In genomic region chr15:45131510-45131909, GRCh38 we compare ENCODE assay signal across 26 cellular contexts. TPM values are rescaled to one million over a fixed set of nuclear protein-coding genes. Genes with fewer than 3 reads are reported as not detected.
DNase-seq lines count a peak whose midpoint lies in the region; ATAC-seq, FAIRE-seq and TF ChIP-seq lines count a peak whose summit lies in the region.
"Had no signal": no experiment of that assay in that cellular context is flagged by ENCODE, and none has a peak within 500 bp of the region (broad histone marks: within the 10 kb centered on the region; RNA-seq: fewer than 3 reads in every experiment).

No MANE protein-coding gene starts in this region.

- TF ChIP-seq EP300 in HepG2 (IDR thresholded peaks at IDR 0.05; ENCODE audit: low read depth in 2 of 2, low read length in 2 of 2): no peak
- TF ChIP-seq EP300 in HepG2 (CRISPR knock-in tag; IDR thresholded peaks at IDR 0.05; ENCODE audit: borderline replicate concordance): no peak

- H3K27me3 Mint-ChIP-seq in type B pancreatic cell: peaks cover 80% of the 10 kb centered on the region

- intact Hi-C loops in HepG2 (cut with micrococcal nuclease; ENCODE audit: unreplicated experiment): no loop called here

- H3K27me3 ChIP-seq in HepG2 (ENCODE audit: control insufficient read depth in 1 of 2, insufficient read depth in 2 of 2, low read length in 2 of 2) (peaks cover 2 to 15% of the 10 kb centered on the region in 2 experiments; a peak in 4 of 5 replicates), lung (ENCODE audit: control insufficient read depth, insufficient read depth) (no peaks in the 10 kb centered on the region), osteoblast (ENCODE audit: insufficient read depth, low read length) (peaks cover 82% of the 10 kb centered on the region), WERI-Rb-1 (ENCODE audit: insufficient read depth, low read depth, severe bottlenecking) (no peaks in the 10 kb centered on the region)

- H2AFZ ChIP-seq in HepG2 (ENCODE audit: low read length): no peak overlapping the region
- H2AFZ ChIP-seq in osteoblast (ENCODE audit: low read length): no peak overlapping the region

- no peaks in the 10 kb centered on the region for H3K79me2 ChIP-seq in HepG2 (ENCODE audit: insufficient read depth, low read length)
- no peaks in the 10 kb centered on the region for H3K79me2 ChIP-seq in osteoblast (ENCODE audit: insufficient read depth, low read length)

- no peak for DNase-seq in epithelial cell of esophagus (ENCODE audit: low read depth)
- peak; percentile 61 for DNase-seq in HepG2 (ENCODE audit: low spot score)
- no peak for DNase-seq in lung (ENCODE audit: low spot score)
- no peak for DNase-seq in type B pancreatic cell (ENCODE audit: extremely low spot score, unreplicated experiment)
- DNase-seq in osteoblast (ENCODE audit: insufficient read length, low spot score, missing footprints): no peak
- no peak for DNase-seq in activated T-cell treated with anti-CD3 and anti-CD28 coated beads, Interleukin-2, amount 50 U/mL, for 1 hour
- DNase-seq in WERI-Rb-1: no peak
- DNase-seq: 8988T; CD4-positive, CD25-positive, alpha-beta regulatory T cell; CD8-positive, alpha-beta memory T cell; COR-L47; DMS 273 treated with DMSO at 0.1 percent for 48 hours; DND-41; EL; H9; IMR-90 had no signal

- peak overlapping the region; percentile 54 for H3K4me3 Mint-ChIP-seq in type B pancreatic cell
- H3K4me3 Mint-ChIP-seq: CD4-positive, CD25-positive, alpha-beta regulatory T cell; CD8-positive, alpha-beta memory T cell; H9 had no signal

- H3K27ac ChIP-seq in HepG2 (ENCODE audit: extremely low read length, insufficient read depth, low read length): no peak overlapping the region
- H3K27ac ChIP-seq in lung (ENCODE audit: low read depth in 1 of 2, low read length in 1 of 2): no peak overlapping the region
- no peak overlapping the region for H3K27ac ChIP-seq in osteoblast (ENCODE audit: low read depth, low read length)
- no peak overlapping the region for H3K27ac ChIP-seq in WERI-Rb-1
- H3K27ac ChIP-seq: BLaER1 treated with 17β-estradiol and CSF1 and Interleukin-3, amounts not matched to agents 10 nM and 100 nM; HL-60 had no signal

- 0% methylated on average over 3 of the region's 3 CpGs for WGBS in HepG2 (ENCODE audit: low lambda C conversion rate)
- WGBS in lung, 2 donors: 63 to 85% methylated on average over 3 of the region's 3 CpGs

- no peak for FAIRE-seq in HepG2 (lab: Jason Lieb, UNC)
- FAIRE-seq: GM12878, GM19239, H1 had no signal

- no peaks in the 10 kb centered on the region for H3K36me3 Mint-ChIP-seq in type B pancreatic cell
- H3K36me3 Mint-ChIP-seq: CD4-positive, CD25-positive, alpha-beta regulatory T cell; CD8-positive, alpha-beta memory T cell had no signal

- no peak overlapping the region for H3K4me2 ChIP-seq in HepG2 (ENCODE audit: low read depth, low read length)
- no peak overlapping the region for H3K4me2 ChIP-seq in osteoblast (ENCODE audit: insufficient read depth, low read length)
- H3K4me2 ChIP-seq: BLaER1 treated with 17β-estradiol and CSF1 and Interleukin-3, amounts not matched to agents 10 nM and 100 nM had no signal

- peaks cover 12% of the 10 kb centered on the region for H3K4me1 Mint-ChIP-seq in type B pancreatic cell (ENCODE audit: unreplicated experiment)

- H4K20me1 ChIP-seq in HepG2 (ENCODE audit: insufficient read depth, low read length) (no peaks in the 10 kb centered on the region), osteoblast (ENCODE audit: insufficient read depth, low read length) (no peaks in the 10 kb centered on the region)
- H4K20me1 ChIP-seq: BLaER1 treated with 17β-estradiol and CSF1 and Interleukin-3, amounts not matched to agents 10 nM and 100 nM had no signal

- BruUV-seq in HepG2 (replicated peaks; lab: Mats Ljungman, UMichigan): no TSS peak

- H3K4me1 ChIP-seq in HepG2 (ENCODE audit: insufficient read depth, low read length): peaks cover 25% of the 10 kb centered on the region
- H3K4me1 ChIP-seq in lung (ENCODE audit: control insufficient read depth in 2 of 2, insufficient read depth in 2 of 2, low read length in 2 of 2): peaks cover 0 to 17% of the 10 kb centered on the region in 2 donors
- H3K4me1 ChIP-seq in osteoblast (ENCODE audit: insufficient read depth, low read length): no peaks in the 10 kb centered on the region

- CTCF ChIA-PET in HepG2 (lab: Yijun Ruan, JAX; ENCODE audit: low intra/inter-chr PET ratio, low total read pairs): interaction anchor here (1.2 kb wide), 1 partner anchor 13 kb away, joined by 3 read pairs; no protein-coding TSS in a partner anchor

- in situ Hi-C loops in HepG2 (cut with HindIII; ENCODE audit: extremely low pct_ligation_motif_present, low pct_unique_long_range_greater_than_20kb): no loop called here

- no peaks in the 10 kb centered on the region for H3K9me3 ChIP-seq in HepG2 (ENCODE audit: low read length)
- H3K9me3 ChIP-seq in lung (ENCODE audit: control insufficient read depth in 2 of 2, insufficient read depth in 1 of 2, low read length in 1 of 2): no peaks in the 10 kb centered on the region
- H3K9me3 ChIP-seq in osteoblast (ENCODE audit: low read depth, low read length): no peaks in the 10 kb centered on the region
- H3K9me3 ChIP-seq in WERI-Rb-1 (ENCODE audit: severe bottlenecking): no peaks in the 10 kb centered on the region

- H3K27ac Mint-ChIP-seq in type B pancreatic cell: no peak overlapping the region
- H3K27ac Mint-ChIP-seq: CD4-positive, CD25-positive, alpha-beta regulatory T cell; CD8-positive, alpha-beta memory T cell; H9 had no signal

- ATAC-seq in HepG2 (peak; percentile 70), lung (ENCODE audit: insufficient read depth, low FRiP score) (peak; percentile 13), HG02678 (IDR thresholded peaks at IDR 0.05; ENCODE audit: unreplicated experiment) (no peak)
- ATAC-seq: GM12878 had no signal

- H3K9me3 Mint-ChIP-seq in type B pancreatic cell: no peaks in the 10 kb centered on the region
- H3K9me3 Mint-ChIP-seq: CD8-positive, alpha-beta memory T cell; H9 had no signal

- H3K36me3 ChIP-seq in HepG2 (replicated peaks in 1 of 2; ENCODE audit: control insufficient read depth in 1 of 2, insufficient read depth in 2 of 2, low read length in 2 of 2) (no peaks in the 10 kb centered on the region), lung (ENCODE audit: control insufficient read depth in 2 of 2, insufficient read depth in 2 of 2, low read length in 2 of 2) (no peaks in the 10 kb centered on the region), osteoblast (ENCODE audit: insufficient read depth, low read length) (no peaks in the 10 kb centered on the region), WERI-Rb-1 (no peaks in the 10 kb centered on the region)
- H3K36me3 ChIP-seq: BLaER1 treated with 17β-estradiol and CSF1 and Interleukin-3, amounts not matched to agents 10 nM and 100 nM had no signal

- H3K4me3 ChIP-seq in epithelial cell of esophagus (ENCODE audit: low read length) (peak overlapping the region; percentile 59), HepG2 (replicated peaks in 1 of 3; ENCODE audit: insufficient read depth in 1 of 3, low read depth in 2 of 3, low read length in 3 of 3) (no peak overlapping the region), lung (no peak overlapping the region), osteoblast (ENCODE audit: insufficient read depth, low read length) (no peak overlapping the region), WERI-Rb-1 (ENCODE audit: low read depth, low read length) (no peak overlapping the region)
- H3K4me3 ChIP-seq: BLaER1 treated with 17β-estradiol and CSF1 and Interleukin-3, amounts not matched to agents 10 nM and 100 nM; GM12878 had no signal

- TF ChIP-seq CTCF in epithelial cell of esophagus (IDR thresholded peaks at IDR 0.05; ENCODE audit: insufficient read depth, low read depth, low read length, missing control alignments): no peak
- no peak for TF ChIP-seq CTCF in HepG2 (CRISPR knock-in tag; IDR thresholded peaks at IDR 0.05)
- TF ChIP-seq CTCF in lung (IDR thresholded peaks at IDR 0.05; ENCODE audit: control extremely low read depth, extremely low read depth): no peak
- TF ChIP-seq CTCF in type B pancreatic cell (conservative IDR thresholded peaks at IDR 0.05): no peak
- no peak for TF ChIP-seq CTCF in osteoblast (IDR thresholded peaks at IDR 0.05; ENCODE audit: extremely low read depth, low read depth, low read length)
- no peak for TF ChIP-seq CTCF in WERI-Rb-1 (IDR thresholded peaks at IDR 0.05; ENCODE audit: low read depth, low read length)

- no peak overlapping the region for H3K9ac ChIP-seq in HepG2 (ENCODE audit: insufficient read depth, low read depth, low read length)
- H3K9ac ChIP-seq: BLaER1 treated with 17β-estradiol and CSF1 and Interleukin-3, amounts not matched to agents 10 nM and 100 nM had no signal

- no peak for TF ChIP-seq RAD21 in HepG2 (CRISPR knock-in tag; IDR thresholded peaks at IDR 0.05)

- no peak for TF ChIP-seq POLR2A in HepG2 (IDR thresholded peaks at IDR 0.05; ENCODE audit: insufficient read depth in 1 of 2, low read depth in 2 of 2, low read length in 2 of 2)

- POLR2A ChIA-PET in HepG2 (lab: Yijun Ruan, JAX): no interaction called here

RNA-seq across cellular contexts. Expression of gene DUOX1, which starts 1.7 kb away (rescaled TPM):
- total RNA-seq in HepG2 (2016; rRNA removed; fragmentation: Illumina TruSeq; extraction: Trizol): not detected in 2 replicates
- total RNA-seq in HepG2 (2016; cell fraction: cytosol; rRNA removed; fragmentation: Illumina TruSeq; extraction: Trizol; ENCODE audit: low read depth): not detected in 2 replicates
- not detected in 2 replicates for total RNA-seq in HepG2 (2016; cell fraction: insoluble cytoplasmic fraction; rRNA removed; fragmentation: Illumina TruSeq; extraction: Trizol)
- total RNA-seq in HepG2 (2016; cell fraction: membrane; rRNA removed; fragmentation: Illumina TruSeq; extraction: Trizol): not detected in 2 replicates
- not detected in 2 replicates for total RNA-seq in HepG2 (2016; cell fraction: nucleus; rRNA removed; fragmentation: Illumina TruSeq; extraction: Trizol)
- 0.03 TPM in 1 of 2 replicates, not detected in the other for polyA plus RNA-seq in HepG2 (2011; rRNA removed)
- not detected in 2 replicates for polyA plus RNA-seq in HepG2 (2011; cell fraction: cytosol; rRNA removed)
- polyA plus RNA-seq in HepG2 (2011; cell fraction: nucleus; rRNA removed): 0.03 TPM in 1 of 2 replicates, not detected in the other
- 0.28 and 0.65 TPM in 2 replicates for polyA plus RNA-seq in HepG2 (2012)
- not detected in 2 replicates for polyA plus RNA-seq in HepG2 (2016; cell fraction: cytosol; fragmentation: Illumina TruSeq; extraction: Trizol; ENCODE audit: low read depth)
- 0.13 TPM in 1 of 2 replicates, not detected in the other for polyA plus RNA-seq in HepG2 (2016; cell fraction: insoluble cytoplasmic fraction; fragmentation: Illumina TruSeq; extraction: Trizol; ENCODE audit: low read depth)
- polyA plus RNA-seq in HepG2 (2016; cell fraction: membrane; fragmentation: Illumina TruSeq; extraction: Trizol; ENCODE audit: low read depth): not detected in 2 replicates
- not detected in 2 replicates for polyA plus RNA-seq in HepG2 (2016; cell fraction: nucleus; fragmentation: Illumina TruSeq; extraction: Trizol; ENCODE audit: insufficient read depth, low read depth)
- 0.47 TPM in 1 of 2 replicates, not detected in the other for polyA minus RNA-seq in HepG2 (2011; rRNA and poly(A)+ RNA removed; ENCODE audit: low replicate concordance)
- polyA minus RNA-seq in HepG2 (2011; cell fraction: cytosol; rRNA and poly(A)+ RNA removed): not detected in 2 replicates
- not detected in 2 replicates for polyA minus RNA-seq in HepG2 (2011; cell fraction: nucleus; rRNA and poly(A)+ RNA removed)
- total RNA-seq in lung: 100 to 1,000 TPM in 1 of 2 donors, 10 to 100 TPM in 1; 61.7 to 363 TPM
- polyA plus RNA-seq in lung: 100 to 1,000 TPM in 1 of 2 donors, 10 to 100 TPM in 1; 70.5 to 160 TPM
- 5.5 and 11.1 TPM in 2 replicates for total RNA-seq in type B pancreatic cell (ENCODE audit: low replicate concordance)
- total RNA-seq in osteoblast: under 0.01 and 0.29 TPM in 2 replicates
- total RNA-seq: CD4-positive, CD25-positive, alpha-beta regulatory T cell; G401; HT1080; IMR-90 had no signal
- polyA plus RNA-seq: AG04450, IMR-90 had no signal

RNA-seq across cellular contexts. Expression of gene DUOXA1, which starts 1.8 kb away (rescaled TPM):
- total RNA-seq in HepG2 (2016; rRNA removed; fragmentation: Illumina TruSeq; extraction: Trizol) (not detected in 2 replicates), lung (100 to 1,000 TPM in 1 of 2 donors, 10 to 100 TPM in 1; 42.6 to 203 TPM), type B pancreatic cell (ENCODE audit: low replicate concordance) (3.2 and 9.4 TPM in 2 replicates), osteoblast (0.29 and 0.36 TPM in 2 replicates)
- not detected in 2 replicates for total RNA-seq in HepG2 (2016; cell fraction: cytosol; rRNA removed; fragmentation: Illumina TruSeq; extraction: Trizol; ENCODE audit: low read depth)
- total RNA-seq in HepG2 (2016; cell fraction: insoluble cytoplasmic fraction; rRNA removed; fragmentation: Illumina TruSeq; extraction: Trizol): not detected in 2 replicates
- not detected in 2 replicates for total RNA-seq in HepG2 (2016; cell fraction: membrane; rRNA removed; fragmentation: Illumina TruSeq; extraction: Trizol)
- total RNA-seq in HepG2 (2016; cell fraction: nucleus; rRNA removed; fragmentation: Illumina TruSeq; extraction: Trizol): not detected in 2 replicates
- polyA plus RNA-seq in HepG2 (2011; rRNA removed) (0.10 TPM in 1 of 2 replicates, not detected in the other), lung (100 to 1,000 TPM in 1 of 2 donors, 10 to 100 TPM in 1; 86.8 to 129 TPM)
- 0.03 and 0.07 TPM in 2 replicates for polyA plus RNA-seq in HepG2 (2011; cell fraction: cytosol; rRNA removed)
- polyA plus RNA-seq in HepG2 (2011; cell fraction: nucleus; rRNA removed): 0.14 TPM in 1 of 2 replicates, not detected in the other
- 0.19 TPM in 1 of 2 replicates, not detected in the other for polyA plus RNA-seq in HepG2 (2012)
- not detected in 2 replicates for polyA plus RNA-seq in HepG2 (2016; cell fraction: cytosol; fragmentation: Illumina TruSeq; extraction: Trizol; ENCODE audit: low read depth)
- not detected in 2 replicates for polyA plus RNA-seq in HepG2 (2016; cell fraction: insoluble cytoplasmic fraction; fragmentation: Illumina TruSeq; extraction: Trizol; ENCODE audit: low read depth)
- not detected in 2 replicates for polyA plus RNA-seq in HepG2 (2016; cell fraction: membrane; fragmentation: Illumina TruSeq; extraction: Trizol; ENCODE audit: low read depth)
- not detected in 2 replicates for polyA plus RNA-seq in HepG2 (2016; cell fraction: nucleus; fragmentation: Illumina TruSeq; extraction: Trizol; ENCODE audit: insufficient read depth, low read depth)
- 0.14 TPM in 2 replicates for polyA minus RNA-seq in HepG2 (2011; rRNA and poly(A)+ RNA removed; ENCODE audit: low replicate concordance)
- polyA minus RNA-seq in HepG2 (2011; cell fraction: cytosol; rRNA and poly(A)+ RNA removed): not detected in 2 replicates
- polyA minus RNA-seq in HepG2 (2011; cell fraction: nucleus; rRNA and poly(A)+ RNA removed): not detected in 2 replicates
- total RNA-seq: CD4-positive, CD25-positive, alpha-beta regulatory T cell; G401; H1; IMR-90 had no signal
- polyA plus RNA-seq: AG04450; CD4-positive, CD25-positive, alpha-beta regulatory T cell; GM12878 had no signal

RNA-seq across cellular contexts. Expression of gene DUOXA2, which starts 17.4 kb away (rescaled TPM):
- total RNA-seq in HepG2 (2016; rRNA removed; fragmentation: Illumina TruSeq; extraction: Trizol): not detected in 2 replicates
- total RNA-seq in HepG2 (2016; cell fraction: cytosol; rRNA removed; fragmentation: Illumina TruSeq; extraction: Trizol; ENCODE audit: low read depth): not detected in 2 replicates
- total RNA-seq in HepG2 (2016; cell fraction: insoluble cytoplasmic fraction; rRNA removed; fragmentation: Illumina TruSeq; extraction: Trizol): not detected in 2 replicates
- not detected in 2 replicates for total RNA-seq in HepG2 (2016; cell fraction: membrane; rRNA removed; fragmentation: Illumina TruSeq; extraction: Trizol)
- not detected in 2 replicates for total RNA-seq in HepG2 (2016; cell fraction: nucleus; rRNA removed; fragmentation: Illumina TruSeq; extraction: Trizol)
- polyA plus RNA-seq in HepG2 (2011; rRNA removed): 0.32 and 0.61 TPM in 2 replicates
- 0.27 TPM in 2 replicates for polyA plus RNA-seq in HepG2 (2011; cell fraction: cytosol; rRNA removed)
- 0.90 and 1.2 TPM in 2 replicates for polyA plus RNA-seq in HepG2 (2011; cell fraction: nucleus; rRNA removed)
- 0.12 and 0.71 TPM in 2 replicates for polyA plus RNA-seq in HepG2 (2012)
- polyA plus RNA-seq in HepG2 (2016; cell fraction: cytosol; fragmentation: Illumina TruSeq; extraction: Trizol; ENCODE audit: low read depth): not detected in 2 replicates
- polyA plus RNA-seq in HepG2 (2016; cell fraction: insoluble cytoplasmic fraction; fragmentation: Illumina TruSeq; extraction: Trizol; ENCODE audit: low read depth): not detected in 2 replicates
- not detected in 2 replicates for polyA plus RNA-seq in HepG2 (2016; cell fraction: membrane; fragmentation: Illumina TruSeq; extraction: Trizol; ENCODE audit: low read depth)
- not detected in 2 replicates for polyA plus RNA-seq in HepG2 (2016; cell fraction: nucleus; fragmentation: Illumina TruSeq; extraction: Trizol; ENCODE audit: insufficient read depth, low read depth)
- 0.32 TPM in 1 of 2 replicates, not detected in the other for polyA minus RNA-seq in HepG2 (2011; rRNA and poly(A)+ RNA removed; ENCODE audit: low replicate concordance)
- not detected in 2 replicates for polyA minus RNA-seq in HepG2 (2011; cell fraction: cytosol; rRNA and poly(A)+ RNA removed)
- polyA minus RNA-seq in HepG2 (2011; cell fraction: nucleus; rRNA and poly(A)+ RNA removed): 0.37 TPM in 1 of 2 replicates, not detected in the other
- under 1 TPM in 1 of 2 donors, not detected in 1; 0.48 TPM for total RNA-seq in lung
- polyA plus RNA-seq in lung: under 1 TPM; 0.98 TPM
- total RNA-seq in type B pancreatic cell (ENCODE audit: low replicate concordance): 0.17 and 0.52 TPM in 2 replicates
- not detected in 2 replicates for total RNA-seq in osteoblast
- total RNA-seq: A673; CD4-positive, CD25-positive, alpha-beta regulatory T cell; CD8-positive, alpha-beta memory T cell; G401; GM12878; H1; H9; HT1080; IMR-90 had no signal
- polyA plus RNA-seq: AG04450; CD4-positive, CD25-positive, alpha-beta regulatory T cell; CD8-positive, alpha-beta memory T cell; GM12878; IMR-90 had no signal

RNA-seq across cellular contexts. Expression of gene DUOX2, which starts 17.5 kb away (rescaled TPM):
- total RNA-seq in HepG2 (2016; rRNA removed; fragmentation: Illumina TruSeq; extraction: Trizol) (not detected in 2 replicates), lung (1 to 10 TPM; 2.0 to 3.8 TPM), type B pancreatic cell (ENCODE audit: low replicate concordance) (3.1 TPM in 2 replicates), osteoblast (under 0.01 TPM in 1 of 2 replicates, not detected in the other)
- not detected in 2 replicates for total RNA-seq in HepG2 (2016; cell fraction: cytosol; rRNA removed; fragmentation: Illumina TruSeq; extraction: Trizol; ENCODE audit: low read depth)
- not detected in 2 replicates for total RNA-seq in HepG2 (2016; cell fraction: insoluble cytoplasmic fraction; rRNA removed; fragmentation: Illumina TruSeq; extraction: Trizol)
- not detected in 2 replicates for total RNA-seq in HepG2 (2016; cell fraction: membrane; rRNA removed; fragmentation: Illumina TruSeq; extraction: Trizol)
- total RNA-seq in HepG2 (2016; cell fraction: nucleus; rRNA removed; fragmentation: Illumina TruSeq; extraction: Trizol): not detected in 2 replicates
- polyA plus RNA-seq in HepG2 (2011; rRNA removed) (0.08 and 0.27 TPM in 2 replicates), lung (1 to 10 TPM; 1.0 to 2.1 TPM)
- polyA plus RNA-seq in HepG2 (2011; cell fraction: cytosol; rRNA removed): 0.04 and 0.06 TPM in 2 replicates
- 1.3 and 1.5 TPM in 2 replicates for polyA plus RNA-seq in HepG2 (2011; cell fraction: nucleus; rRNA removed)
- polyA plus RNA-seq in HepG2 (2012): 0.09 and 0.39 TPM in 2 replicates
- polyA plus RNA-seq in HepG2 (2016; cell fraction: cytosol; fragmentation: Illumina TruSeq; extraction: Trizol; ENCODE audit: low read depth): not detected in 2 replicates
- polyA plus RNA-seq in HepG2 (2016; cell fraction: insoluble cytoplasmic fraction; fragmentation: Illumina TruSeq; extraction: Trizol; ENCODE audit: low read depth): not detected in 2 replicates
- not detected in 2 replicates for polyA plus RNA-seq in HepG2 (2016; cell fraction: membrane; fragmentation: Illumina TruSeq; extraction: Trizol; ENCODE audit: low read depth)
- polyA plus RNA-seq in HepG2 (2016; cell fraction: nucleus; fragmentation: Illumina TruSeq; extraction: Trizol; ENCODE audit: insufficient read depth, low read depth): not detected in 2 replicates
- polyA minus RNA-seq in HepG2 (2011; rRNA and poly(A)+ RNA removed; ENCODE audit: low replicate concordance): 0.02 and 0.16 TPM in 2 replicates
- polyA minus RNA-seq in HepG2 (2011; cell fraction: cytosol; rRNA and poly(A)+ RNA removed): 0.09 and 0.30 TPM in 2 replicates
- polyA minus RNA-seq in HepG2 (2011; cell fraction: nucleus; rRNA and poly(A)+ RNA removed): 0.39 and 0.62 TPM in 2 replicates
- total RNA-seq: CD4-positive, CD25-positive, alpha-beta regulatory T cell; CD8-positive, alpha-beta memory T cell; G401; H1; IMR-90 had no signal
- polyA plus RNA-seq: AG04450; CD4-positive, CD25-positive, alpha-beta regulatory T cell; CD8-positive, alpha-beta memory T cell; GM12878; IMR-90 had no signal

RNA-seq across cellular contexts. Expression of gene SHF, which starts 56.3 kb away (rescaled TPM):
- total RNA-seq in HepG2 (2016; rRNA removed; fragmentation: Illumina TruSeq; extraction: Trizol) (16.8 and 25.5 TPM in 2 replicates), lung (10 to 100 TPM in 1 of 2 donors, 1 to 10 TPM in 1; 4.6 to 15.9 TPM), type B pancreatic cell (ENCODE audit: low replicate concordance) (10.9 and 29.0 TPM in 2 replicates), osteoblast (3.3 and 4.1 TPM in 2 replicates)
- total RNA-seq in HepG2 (2016; cell fraction: cytosol; rRNA removed; fragmentation: Illumina TruSeq; extraction: Trizol; ENCODE audit: low read depth): 12.8 and 14.1 TPM in 2 replicates
- total RNA-seq in HepG2 (2016; cell fraction: insoluble cytoplasmic fraction; rRNA removed; fragmentation: Illumina TruSeq; extraction: Trizol): 14.2 and 23.0 TPM in 2 replicates
- 21.8 and 26.1 TPM in 2 replicates for total RNA-seq in HepG2 (2016; cell fraction: membrane; rRNA removed; fragmentation: Illumina TruSeq; extraction: Trizol)
- total RNA-seq in HepG2 (2016; cell fraction: nucleus; rRNA removed; fragmentation: Illumina TruSeq; extraction: Trizol): 19.6 and 27.1 TPM in 2 replicates
- polyA plus RNA-seq in HepG2 (2011; rRNA removed) (20.9 and 21.4 TPM in 2 replicates), lung (1 to 10 TPM; 1.9 to 3.4 TPM)
- polyA plus RNA-seq in HepG2 (2011; cell fraction: cytosol; rRNA removed): 13.0 and 16.7 TPM in 2 replicates
- 19.6 and 22.5 TPM in 2 replicates for polyA plus RNA-seq in HepG2 (2011; cell fraction: nucleus; rRNA removed)
- polyA plus RNA-seq in HepG2 (2012): 20.3 and 23.9 TPM in 2 replicates
- 15.0 and 15.7 TPM in 2 replicates for polyA plus RNA-seq in HepG2 (2016; cell fraction: cytosol; fragmentation: Illumina TruSeq; extraction: Trizol; ENCODE audit: low read depth)
- 20.8 and 23.0 TPM in 2 replicates for polyA plus RNA-seq in HepG2 (2016; cell fraction: insoluble cytoplasmic fraction; fragmentation: Illumina TruSeq; extraction: Trizol; ENCODE audit: low read depth)
- polyA plus RNA-seq in HepG2 (2016; cell fraction: membrane; fragmentation: Illumina TruSeq; extraction: Trizol; ENCODE audit: low read depth): 19.3 and 22.0 TPM in 2 replicates
- 27.9 and 28.2 TPM in 2 replicates for polyA plus RNA-seq in HepG2 (2016; cell fraction: nucleus; fragmentation: Illumina TruSeq; extraction: Trizol; ENCODE audit: insufficient read depth, low read depth)
- polyA minus RNA-seq in HepG2 (2011; rRNA and poly(A)+ RNA removed; ENCODE audit: low replicate concordance): 3.7 and 33.1 TPM in 2 replicates
- 10.0 and 13.8 TPM in 2 replicates for polyA minus RNA-seq in HepG2 (2011; cell fraction: cytosol; rRNA and poly(A)+ RNA removed)
- polyA minus RNA-seq in HepG2 (2011; cell fraction: nucleus; rRNA and poly(A)+ RNA removed): 18.3 and 18.9 TPM in 2 replicates
